ENCODE assay signal across 19 cellular contexts in genomic region chr11:2924381-2924780, GRCh38. TPM values are rescaled to one million over a fixed set of nuclear protein-coding genes. Genes with fewer than 3 reads are reported as not detected.
DNase-seq lines count a peak whose midpoint lies in the region; ATAC-seq and TF ChIP-seq lines count a peak whose summit lies in the region.
"Had no signal": no experiment of that assay in that cellular context is flagged by ENCODE, and none has a peak within 500 bp of the region (broad histone marks: within the 10 kb centered on the region; RNA-seq: fewer than 3 reads in every experiment).

No MANE protein-coding gene starts in this region.

- in situ Hi-C loops in brain microvascular endothelial cell (cut with HindIII; ENCODE audit: low pct_ligation_motif_present, low sequenced_read_pairs): no loop called here
- in situ Hi-C loops in HAP-1 (cut with MboI; ENCODE audit: low sequenced_read_pairs): no loop called here

- H3K36me3 ChIP-seq in brain microvascular endothelial cell (replicated peaks) (no peaks in the 10 kb centered on the region), HAP-1 (replicated peaks) (no peaks in the 10 kb centered on the region)
- H3K36me3 ChIP-seq: uterus, WERI-Rb-1 had no signal

- peak; percentile 20 for DNase-seq in natural killer cell treated with Interleukin-12 subunit alpha and Interleukin-12 subunit beta and Interleukin-15 and Interleukin-18, amount 100 ng/mL, for 72 hours (ENCODE audit: low spot score)
- DNase-seq in natural killer cell (no peak), SW480 (ENCODE audit: low spot score) (peak; percentile 54), left colon (peak; percentile 85 to 89), brain microvascular endothelial cell (no peak), HAP-1 (ENCODE audit: low spot score in 2 of 2) (no peak)
- no peak for DNase-seq in activated CD8-positive, alpha-beta memory T cell treated with anti-CD3 and anti-CD28 coated beads, Interleukin-2, amount 50 U/mL, for 48 hours
- DNase-seq: activated CD4-positive, alpha-beta T cell treated with anti-CD3 and anti-CD28 coated beads, Interleukin-2, amount 50 U/mL, for 48 hours; DMS153; effector memory CD8-positive, alpha-beta T cell; glutamatergic neuron; NCI-H2029; NCI-H226; NCI-H748 treated with DMSO at 0.1 percent for 48 hours; uterus; WERI-Rb-1 had no signal

- no peak for TF ChIP-seq CTCF in natural killer cell (IDR thresholded peaks at IDR 0.05)
- TF ChIP-seq CTCF in brain microvascular endothelial cell (IDR thresholded peaks at IDR 0.05; ENCODE audit: low read depth, low read length, missing control alignments): no peak

- peaks cover 9% of the 10 kb centered on the region in 2 donors for H3K27me3 Mint-ChIP-seq in natural killer cell treated with Interleukin-12 subunit alpha and Interleukin-12 subunit beta and Interleukin-15 and Interleukin-18, amount 100 ng/mL, for 72 hours
- peaks cover 10 to 14% of the 10 kb centered on the region in 2 donors for H3K27me3 Mint-ChIP-seq in natural killer cell (ENCODE audit: low read depth in 2 of 2)

- no peaks in the 10 kb centered on the region for H3K9me3 ChIP-seq in HAP-1
- H3K9me3 ChIP-seq: uterus had no signal

- no peak overlapping the region for H3K27ac Mint-ChIP-seq in natural killer cell treated with Interleukin-12 subunit alpha and Interleukin-12 subunit beta and Interleukin-15 and Interleukin-18, amount 100 ng/mL, for 72 hours
- no peak overlapping the region for H3K27ac Mint-ChIP-seq in natural killer cell
- H3K27ac Mint-ChIP-seq: effector memory CD8-positive, alpha-beta T cell; nephron had no signal

- H3K27me3 ChIP-seq in brain microvascular endothelial cell (replicated peaks) (no peaks in the 10 kb centered on the region), HAP-1 (ENCODE audit: low read depth) (peaks cover 26% of the 10 kb centered on the region)
- H3K27me3 ChIP-seq: SJSA1, uterus had no signal

- no peak overlapping the region for H3K4me3 Mint-ChIP-seq in natural killer cell treated with Interleukin-12 subunit alpha and Interleukin-12 subunit beta and Interleukin-15 and Interleukin-18, amount 100 ng/mL, for 72 hours
- H3K4me3 Mint-ChIP-seq in natural killer cell: no peak overlapping the region
- H3K4me3 Mint-ChIP-seq: effector memory CD8-positive, alpha-beta T cell; nephron had no signal

- no peak overlapping the region for H3K27ac ChIP-seq in brain microvascular endothelial cell
- H3K27ac ChIP-seq: SJSA1, uterus, WERI-Rb-1 had no signal

- ATAC-seq in natural killer cell treated with Interleukin-12 subunit alpha and Interleukin-12 subunit beta and Interleukin-15 and Interleukin-18, amount 100 ng/mL, for 72 hours: no peak
- ATAC-seq in natural killer cell (no peak), left colon (peak; percentile 71), HG03520 (IDR thresholded peaks at IDR 0.05; ENCODE audit: unreplicated experiment) (no peak)
- ATAC-seq: effector memory CD8-positive, alpha-beta T cell had no signal

- H3K9me3 Mint-ChIP-seq in natural killer cell treated with Interleukin-12 subunit alpha and Interleukin-12 subunit beta and Interleukin-15 and Interleukin-18, amount 100 ng/mL, for 72 hours: no peaks in the 10 kb centered on the region
- H3K9me3 Mint-ChIP-seq in natural killer cell: no peaks in the 10 kb centered on the region
- H3K9me3 Mint-ChIP-seq: effector memory CD8-positive, alpha-beta T cell; nephron had no signal

- intact Hi-C loops in natural killer cell (cut with micrococcal nuclease) (no loop called here), left colon (cut with DNase I, micrococcal nuclease) (no loop called here)

- H3K36me3 Mint-ChIP-seq in natural killer cell treated with Interleukin-12 subunit alpha and Interleukin-12 subunit beta and Interleukin-15 and Interleukin-18, amount 100 ng/mL, for 72 hours: no peaks in the 10 kb centered on the region
- no peaks in the 10 kb centered on the region for H3K36me3 Mint-ChIP-seq in natural killer cell

- no peaks in the 10 kb centered on the region for H3K4me1 ChIP-seq in HAP-1

- peaks cover 9 to 12% of the 10 kb centered on the region in 2 donors for H3K4me1 Mint-ChIP-seq in natural killer cell treated with Interleukin-12 subunit alpha and Interleukin-12 subunit beta and Interleukin-15 and Interleukin-18, amount 100 ng/mL, for 72 hours (ENCODE audit: low read depth in 2 of 2)
- peaks cover 11 to 12% of the 10 kb centered on the region in 2 donors for H3K4me1 Mint-ChIP-seq in natural killer cell
- H3K4me1 Mint-ChIP-seq: nephron had no signal

- H3K4me3 ChIP-seq in brain microvascular endothelial cell (ENCODE audit: low read depth, low read length) (no peak overlapping the region), HAP-1 (no peak overlapping the region)
- H3K4me3 ChIP-seq: SJSA1, uterus had no signal

RNA-seq across cellular contexts. Expression of gene PHLDA2, which starts 4.8 kb away (rescaled TPM):
- 1 to 10 TPM; 3.0 to 4.5 TPM for total RNA-seq in natural killer cell treated with Interleukin-12 subunit alpha and Interleukin-12 subunit beta and Interleukin-15 and Interleukin-18, amount 100 ng/mL, for 72 hours
- total RNA-seq in natural killer cell: 1 to 10 TPM in 2 of 3 donors, under 1 TPM in 1; 0.79 to 3.2 (median 2.2) TPM
- 10 to 100 TPM; 29.9 to 36.7 TPM for total RNA-seq in left colon

RNA-seq across cellular contexts. Expression of gene CDKN1C, which starts 38.8 kb away (rescaled TPM):
- 1 to 10 TPM; 1.2 to 2.0 TPM for total RNA-seq in natural killer cell treated with Interleukin-12 subunit alpha and Interleukin-12 subunit beta and Interleukin-15 and Interleukin-18, amount 100 ng/mL, for 72 hours
- total RNA-seq in natural killer cell (10 to 100 TPM in 1 of 3 donors, 1 to 10 TPM in 2; 2.6 to 27.9 (median 6.3) TPM), left colon (10 to 100 TPM in 1 of 2 donors, 1 to 10 TPM in 1; 5.8 to 10.6 TPM)

Comparison
In these comparisons a context has a peak if more than half of its experiments do, and no peak if none do; other contexts are left out.
1. DNase-seq: peak in natural killer cell treated with Interleukin-12 subunit alpha and Interleukin-12 subunit beta and Interleukin-15 and Interleukin-18, amount 100 ng/mL, for 72 hours (single experiment), SW480 (single experiment) and left colon (2 of 2); none in natural killer cell (single experiment), activated CD8-positive, alpha-beta memory T cell treated with anti-CD3 and anti-CD28 coated beads, Interleukin-2, amount 50 U/mL, for 48 hours (single experiment), brain microvascular endothelial cell (single experiment) and HAP-1 (0 of 2).
2. RNA of gene PHLDA2, which starts 4.8 kb away (total RNA-seq): 29.9 to 36.7 TPM in left colon; 3.0 to 4.5 TPM in natural killer cell treated with Interleukin-12 subunit alpha and Interleukin-12 subunit beta and Interleukin-15 and Interleukin-18, amount 100 ng/mL, for 72 hours and 0.79 to 3.2 TPM in natural killer cell; every median in the first group is over 4 times any median in the second.